ENCODE assay signal across 2 cellular contexts in the genomic region with DNA sequence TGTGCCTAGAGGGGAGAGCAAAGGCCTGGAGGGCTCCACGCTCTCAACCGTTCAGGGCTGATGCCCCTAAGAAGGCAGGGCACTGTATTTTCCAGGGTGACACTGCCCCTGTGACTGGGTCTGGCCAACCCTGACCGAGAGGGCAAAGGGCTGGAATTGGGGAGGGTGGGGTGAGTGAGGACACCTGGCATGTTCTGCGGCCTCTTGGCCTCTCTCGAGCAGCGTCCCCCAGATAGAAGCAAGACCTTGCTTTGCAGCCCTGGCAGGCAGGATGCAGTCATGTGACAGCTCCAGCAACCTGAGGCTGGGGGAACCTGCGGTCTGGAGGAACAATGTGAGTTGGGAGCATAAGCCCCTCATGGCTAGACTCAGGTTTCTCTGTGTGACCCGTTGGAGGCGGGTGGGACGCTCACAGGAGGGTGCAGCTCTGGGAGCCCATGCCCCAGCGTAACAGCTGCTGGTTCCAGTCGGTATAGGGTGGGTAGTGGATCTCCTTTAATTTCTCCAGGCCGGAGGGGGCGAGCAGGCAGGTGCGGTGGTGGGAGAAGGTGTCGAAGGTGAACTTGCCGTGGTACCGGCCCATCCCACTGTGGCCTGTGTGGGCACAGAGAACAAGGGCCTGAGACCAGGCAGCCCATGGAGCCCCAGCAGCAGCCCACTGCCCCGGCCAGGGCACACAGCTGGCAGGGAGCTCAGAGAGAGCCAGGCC.
A peak's percentile ranks its signal among the peaks of the same experiment; 100 is the strongest.
TF ChIP-seq lines count a peak whose summit lies in the region.

No MANE protein-coding gene starts in this region.

TF ChIP-seq in liver, 16 proteins besides CTCF, POLR2A, EP300 and RAD21:
- no peak for TF ChIP-seq EGR1 (IDR thresholded peaks at IDR 0.05; ENCODE audit: low read depth in 2 of 2)
- TF ChIP-seq GABPA (IDR thresholded peaks at IDR 0.05 in 1 of 2, conservative IDR thresholded peaks at IDR 0.05 in 1 of 2): no peak
- no peak for TF ChIP-seq SP1 (IDR thresholded peaks at IDR 0.05)
- TF ChIP-seq HNF4G (IDR thresholded peaks at IDR 0.05): no peak
- TF ChIP-seq HNF4A (conservative IDR thresholded peaks at IDR 0.05): peak; percentile 35 to 40

TF ChIP-seq in HepG2, 621 proteins besides CTCF, POLR2A, EP300 and RAD21:
- TF ChIP-seq CBFB (CRISPR knock-in tag; IDR thresholded peaks at IDR 0.05) (no peak), ZFP82 (CRISPR knock-in tag; IDR thresholded peaks at IDR 0.05; ENCODE audit: borderline replicate concordance) (no peak), CEBPB (IDR thresholded peaks at IDR 0.05; ENCODE audit: borderline replicate concordance, low read depth, low read length) (no peak), HDAC1 (CRISPR knock-in tag; IDR thresholded peaks at IDR 0.05) (no peak), ELF1 (CRISPR knock-in tag; IDR thresholded peaks at IDR 0.05) (no peak), SNRNP70 (IDR thresholded peaks at IDR 0.05; ENCODE audit: low read depth, low read length) (no peak), STAG1 (CRISPR knock-in tag; IDR thresholded peaks at IDR 0.05) (no peak), PRPF4 (IDR thresholded peaks at IDR 0.05; ENCODE audit: low read depth, low read length, poor library complexity, severe bottlenecking) (no peak), MAZ (IDR thresholded peaks at IDR 0.05; ENCODE audit: borderline replicate concordance, low read depth, low read length) (no peak), MAZ (CRISPR knock-in tag; IDR thresholded peaks at IDR 0.05; ENCODE audit: low read depth) (no peak), TBX3 (IDR thresholded peaks at IDR 0.05; ENCODE audit: borderline replicate concordance) (no peak), SUZ12 (IDR thresholded peaks at IDR 0.05; ENCODE audit: low read depth, low read length) (no peak)
- TF ChIP-seq, protein P1, sequence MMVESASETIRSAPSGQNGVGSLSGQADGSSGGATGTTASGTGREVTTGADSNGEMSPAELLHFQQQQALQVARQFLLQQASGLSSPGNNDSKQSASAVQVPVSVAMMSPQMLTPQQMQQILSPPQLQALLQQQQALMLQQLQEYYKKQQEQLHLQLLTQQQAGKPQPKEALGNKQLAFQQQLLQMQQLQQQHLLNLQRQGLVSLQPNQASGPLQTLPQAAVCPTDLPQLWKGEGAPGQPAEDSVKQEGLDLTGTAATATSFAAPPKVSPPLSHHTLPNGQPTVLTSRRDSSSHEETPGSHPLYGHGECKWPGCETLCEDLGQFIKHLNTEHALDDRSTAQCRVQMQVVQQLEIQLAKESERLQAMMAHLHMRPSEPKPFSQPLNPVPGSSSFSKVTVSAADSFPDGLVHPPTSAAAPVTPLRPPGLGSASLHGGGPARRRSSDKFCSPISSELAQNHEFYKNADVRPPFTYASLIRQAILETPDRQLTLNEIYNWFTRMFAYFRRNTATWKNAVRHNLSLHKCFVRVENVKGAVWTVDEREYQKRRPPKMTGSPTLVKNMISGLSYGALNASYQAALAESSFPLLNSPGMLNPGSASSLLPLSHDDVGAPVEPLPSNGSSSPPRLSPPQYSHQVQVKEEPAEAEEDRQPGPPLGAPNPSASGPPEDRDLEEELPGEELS (CRISPR knock-in tag; IDR thresholded peaks at IDR 0.05): no peak
- TF ChIP-seq, protein P2, sequence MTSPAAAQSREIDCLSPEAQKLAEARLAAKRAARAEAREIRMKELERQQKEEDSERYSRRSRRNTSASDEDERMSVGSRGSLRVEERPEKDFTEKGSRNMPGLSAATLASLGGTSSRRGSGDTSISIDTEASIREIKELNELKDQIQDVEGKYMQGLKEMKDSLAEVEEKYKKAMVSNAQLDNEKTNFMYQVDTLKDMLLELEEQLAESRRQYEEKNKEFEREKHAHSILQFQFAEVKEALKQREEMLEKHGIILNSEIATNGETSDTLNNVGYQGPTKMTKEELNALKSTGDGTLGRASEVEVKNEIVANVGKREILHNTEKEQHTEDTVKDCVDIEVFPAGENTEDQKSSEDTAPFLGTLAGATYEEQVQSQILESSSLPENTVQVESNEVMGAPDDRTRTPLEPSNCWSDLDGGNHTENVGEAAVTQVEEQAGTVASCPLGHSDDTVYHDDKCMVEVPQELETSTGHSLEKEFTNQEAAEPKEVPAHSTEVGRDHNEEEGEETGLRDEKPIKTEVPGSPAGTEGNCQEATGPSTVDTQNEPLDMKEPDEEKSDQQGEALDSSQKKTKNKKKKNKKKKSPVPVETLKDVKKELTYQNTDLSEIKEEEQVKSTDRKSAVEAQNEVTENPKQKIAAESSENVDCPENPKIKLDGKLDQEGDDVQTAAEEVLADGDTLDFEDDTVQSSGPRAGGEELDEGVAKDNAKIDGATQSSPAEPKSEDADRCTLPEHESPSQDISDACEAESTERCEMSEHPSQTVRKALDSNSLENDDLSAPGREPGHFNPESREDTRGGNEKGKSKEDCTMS (CRISPR knock-in tag; conservative IDR thresholded peaks at IDR 0.05): no peak
- TF ChIP-seq, protein P3, sequence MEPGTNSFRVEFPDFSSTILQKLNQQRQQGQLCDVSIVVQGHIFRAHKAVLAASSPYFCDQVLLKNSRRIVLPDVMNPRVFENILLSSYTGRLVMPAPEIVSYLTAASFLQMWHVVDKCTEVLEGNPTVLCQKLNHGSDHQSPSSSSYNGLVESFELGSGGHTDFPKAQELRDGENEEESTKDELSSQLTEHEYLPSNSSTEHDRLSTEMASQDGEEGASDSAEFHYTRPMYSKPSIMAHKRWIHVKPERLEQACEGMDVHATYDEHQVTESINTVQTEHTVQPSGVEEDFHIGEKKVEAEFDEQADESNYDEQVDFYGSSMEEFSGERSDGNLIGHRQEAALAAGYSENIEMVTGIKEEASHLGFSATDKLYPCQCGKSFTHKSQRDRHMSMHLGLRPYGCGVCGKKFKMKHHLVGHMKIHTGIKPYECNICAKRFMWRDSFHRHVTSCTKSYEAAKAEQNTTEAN (CRISPR knock-in tag; conservative IDR thresholded peaks at IDR 0.05): no peak
- TF ChIP-seq, protein P4, sequence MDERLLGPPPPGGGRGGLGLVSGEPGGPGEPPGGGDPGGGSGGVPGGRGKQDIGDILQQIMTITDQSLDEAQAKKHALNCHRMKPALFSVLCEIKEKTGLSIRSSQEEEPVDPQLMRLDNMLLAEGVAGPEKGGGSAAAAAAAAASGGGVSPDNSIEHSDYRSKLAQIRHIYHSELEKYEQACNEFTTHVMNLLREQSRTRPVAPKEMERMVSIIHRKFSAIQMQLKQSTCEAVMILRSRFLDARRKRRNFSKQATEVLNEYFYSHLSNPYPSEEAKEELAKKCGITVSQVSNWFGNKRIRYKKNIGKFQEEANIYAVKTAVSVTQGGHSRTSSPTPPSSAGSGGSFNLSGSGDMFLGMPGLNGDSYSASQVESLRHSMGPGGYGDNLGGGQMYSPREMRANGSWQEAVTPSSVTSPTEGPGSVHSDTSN (CRISPR knock-in tag; IDR thresholded peaks at IDR 0.05): no peak
- TF ChIP-seq, protein P5, sequence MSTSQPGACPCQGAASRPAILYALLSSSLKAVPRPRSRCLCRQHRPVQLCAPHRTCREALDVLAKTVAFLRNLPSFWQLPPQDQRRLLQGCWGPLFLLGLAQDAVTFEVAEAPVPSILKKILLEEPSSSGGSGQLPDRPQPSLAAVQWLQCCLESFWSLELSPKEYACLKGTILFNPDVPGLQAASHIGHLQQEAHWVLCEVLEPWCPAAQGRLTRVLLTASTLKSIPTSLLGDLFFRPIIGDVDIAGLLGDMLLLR (CRISPR knock-in tag; IDR thresholded peaks at IDR 0.05): no peak
- TF ChIP-seq, protein P6, sequence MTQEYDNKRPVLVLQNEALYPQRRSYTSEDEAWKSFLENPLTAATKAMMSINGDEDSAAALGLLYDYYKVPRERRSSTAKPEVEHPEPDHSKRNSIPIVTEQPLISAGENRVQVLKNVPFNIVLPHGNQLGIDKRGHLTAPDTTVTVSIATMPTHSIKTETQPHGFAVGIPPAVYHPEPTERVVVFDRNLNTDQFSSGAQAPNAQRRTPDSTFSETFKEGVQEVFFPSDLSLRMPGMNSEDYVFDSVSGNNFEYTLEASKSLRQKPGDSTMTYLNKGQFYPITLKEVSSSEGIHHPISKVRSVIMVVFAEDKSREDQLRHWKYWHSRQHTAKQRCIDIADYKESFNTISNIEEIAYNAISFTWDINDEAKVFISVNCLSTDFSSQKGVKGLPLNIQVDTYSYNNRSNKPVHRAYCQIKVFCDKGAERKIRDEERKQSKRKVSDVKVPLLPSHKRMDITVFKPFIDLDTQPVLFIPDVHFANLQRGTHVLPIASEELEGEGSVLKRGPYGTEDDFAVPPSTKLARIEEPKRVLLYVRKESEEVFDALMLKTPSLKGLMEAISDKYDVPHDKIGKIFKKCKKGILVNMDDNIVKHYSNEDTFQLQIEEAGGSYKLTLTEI (CRISPR knock-in tag; conservative IDR thresholded peaks at IDR 0.05): no peak
TF ChIP-seq in HepG2: peak in this region for 0.
